29 cellular contexts compared by ENCODE assay signal in genomic region chr5:91794455-91794854, GRCh38.
"Had no signal": no experiment of that assay in that cellular context is flagged by ENCODE, and none has a peak within 500 bp of the region (broad histone marks: within the 10 kb centered on the region; RNA-seq: fewer than 3 reads in every experiment).

No MANE protein-coding gene starts in this region.

- H3K9me3 Mint-ChIP-seq: activated CD4-positive, alpha-beta memory T cell treated with anti-CD3 and anti-CD28 coated beads for 36 hours; activated CD4-positive, alpha-beta T cell treated with anti-CD3 and anti-CD28 coated beads, Interleukin-2, amount 10 ng/mL, durations not matched to agents 24 days and 14 days; activated T-helper 17 cell treated with anti-CD3 and anti-CD28 coated beads, Interleukin-2, amount 50 U/mL, for 72 hours had no signal

- H3K9me3 ChIP-seq: adrenal gland, body of pancreas, esophagus muscularis mucosa, gastrocnemius medialis, heart left ventricle had no signal

- DNase-seq: activated CD4-positive, alpha-beta memory T cell treated with anti-CD3 and anti-CD28 coated beads for 36 hours; activated CD4-positive, alpha-beta T cell treated with anti-CD3 and anti-CD28 coated beads for 36 hours; activated CD4-positive, alpha-beta T cell treated with anti-CD3 and anti-CD28 coated beads, Interleukin-2, amount 10 ng/mL, durations not matched to agents 24 days and 14 days; activated CD4-positive, CD25-positive, alpha-beta regulatory T cell; activated CD4-positive, CD25-positive, alpha-beta regulatory T cell treated with anti-CD3 and anti-CD28 coated beads, Interleukin-2, amount 50 U/mL, for 72 hours; activated CD8-positive, alpha-beta T cell treated with anti-CD3 and anti-CD28 coated beads, Interleukin-2, amount 10 ng/mL, durations not matched to agents 7 days and 5 days; activated effector memory CD4-positive, alpha-beta T cell treated with Interleukin-2 at 50 U/mL for 16 hours; activated gamma-delta T cell treated with Interleukin-2 at 50 U/mL for 16 hours; activated naive CD4-positive, alpha-beta T cell treated with anti-CD3 and anti-CD28 coated beads, Interleukin-2, amount 50 U/mL, for 16 hours; activated naive CD4-positive, alpha-beta T cell treated with Interleukin-2 at 50 U/mL for 16 hours; activated T-cell treated with anti-CD3 and anti-CD28 coated beads, Interleukin-2, amount 50 U/mL, for 4 hours; adrenal gland; amygdala; aorta; body of pancreas; caudate nucleus; cortex of kidney; dermis blood vessel endothelial cell; effector CD4-positive, alpha-beta T cell; effector memory CD8-positive, alpha-beta T cell; erythroblast; foreskin keratinocyte; gastrocnemius medialis; glutamatergic neuron; heart left ventricle; T-helper 2 cell had no signal

- H3K4me1 ChIP-seq: adrenal gland, body of pancreas, esophagus muscularis mucosa, foreskin keratinocyte, gastrocnemius medialis, heart left ventricle had no signal

- H3K4me3 Mint-ChIP-seq: activated CD4-positive, alpha-beta memory T cell treated with anti-CD3 and anti-CD28 coated beads for 36 hours; activated CD4-positive, alpha-beta T cell treated with anti-CD3 and anti-CD28 coated beads for 36 hours; activated CD4-positive, alpha-beta T cell treated with anti-CD3 and anti-CD28 coated beads, Interleukin-2, amount 10 ng/mL, durations not matched to agents 24 days and 14 days; activated CD8-positive, alpha-beta T cell treated with anti-CD3 and anti-CD28 coated beads, Interleukin-2, amount 10 ng/mL, durations not matched to agents 7 days and 5 days; activated naive CD8-positive, alpha-beta T cell; activated T-cell treated with anti-CD3 and anti-CD28 coated beads, Interleukin-2, amount 50 U/mL, for 4 hours; activated T-helper 17 cell treated with anti-CD3 and anti-CD28 coated beads, Interleukin-2, amount 50 U/mL, for 72 hours; effector memory CD8-positive, alpha-beta T cell had no signal

- H3K27ac ChIP-seq: adrenal gland, body of pancreas, esophagus muscularis mucosa, foreskin keratinocyte, gastrocnemius medialis, heart left ventricle had no signal

- ATAC-seq: activated CD4-positive, alpha-beta T cell treated with anti-CD3 and anti-CD28 coated beads for 36 hours; activated CD8-positive, alpha-beta T cell treated with anti-CD3 and anti-CD28 coated beads, Interleukin-2, amount 10 ng/mL, durations not matched to agents 7 days and 5 days; activated T-cell treated with anti-CD3 and anti-CD28 coated beads, Interleukin-2, amount 50 U/mL, for 4 hours; activated T-helper 17 cell treated with anti-CD3 and anti-CD28 coated beads, Interleukin-2, amount 50 U/mL, for 72 hours; body of pancreas; effector memory CD8-positive, alpha-beta T cell; foreskin keratinocyte; gastrocnemius medialis; heart left ventricle had no signal

- H3K27ac Mint-ChIP-seq: activated CD4-positive, alpha-beta memory T cell treated with anti-CD3 and anti-CD28 coated beads for 36 hours; activated CD4-positive, alpha-beta T cell treated with anti-CD3 and anti-CD28 coated beads for 36 hours; activated CD4-positive, alpha-beta T cell treated with anti-CD3 and anti-CD28 coated beads, Interleukin-2, amount 10 ng/mL, durations not matched to agents 24 days and 14 days; activated CD8-positive, alpha-beta T cell treated with anti-CD3 and anti-CD28 coated beads, Interleukin-2, amount 10 ng/mL, durations not matched to agents 7 days and 5 days; activated naive CD8-positive, alpha-beta T cell; activated T-helper 17 cell treated with anti-CD3 and anti-CD28 coated beads, Interleukin-2, amount 50 U/mL, for 72 hours; effector memory CD8-positive, alpha-beta T cell had no signal

- H3K27me3 Mint-ChIP-seq: activated CD4-positive, alpha-beta memory T cell treated with anti-CD3 and anti-CD28 coated beads for 36 hours; activated CD4-positive, alpha-beta T cell treated with anti-CD3 and anti-CD28 coated beads for 36 hours; activated CD4-positive, alpha-beta T cell treated with anti-CD3 and anti-CD28 coated beads, Interleukin-2, amount 10 ng/mL, durations not matched to agents 24 days and 14 days; activated naive CD8-positive, alpha-beta T cell; activated T-helper 17 cell treated with anti-CD3 and anti-CD28 coated beads, Interleukin-2, amount 50 U/mL, for 72 hours; effector memory CD8-positive, alpha-beta T cell had no signal

- H3K4me3 ChIP-seq: adrenal gland, body of pancreas, esophagus muscularis mucosa, gastrocnemius medialis, heart left ventricle had no signal

- H3K36me3 Mint-ChIP-seq: activated CD4-positive, alpha-beta memory T cell treated with anti-CD3 and anti-CD28 coated beads for 36 hours; activated naive CD8-positive, alpha-beta T cell had no signal

- H3K4me1 Mint-ChIP-seq: activated CD4-positive, alpha-beta T cell treated with anti-CD3 and anti-CD28 coated beads for 36 hours; activated CD4-positive, alpha-beta T cell treated with anti-CD3 and anti-CD28 coated beads, Interleukin-2, amount 10 ng/mL, durations not matched to agents 24 days and 14 days; activated T-helper 17 cell treated with anti-CD3 and anti-CD28 coated beads, Interleukin-2, amount 50 U/mL, for 72 hours had no signal

- H3K36me3 ChIP-seq: adrenal gland, esophagus muscularis mucosa, gastrocnemius medialis, heart left ventricle had no signal

- H3K27me3 ChIP-seq: adrenal gland, body of pancreas, esophagus muscularis mucosa, foreskin keratinocyte, gastrocnemius medialis, heart left ventricle had no signal
